14 cellular contexts compared by ENCODE assay signal in the genomic region with DNA sequence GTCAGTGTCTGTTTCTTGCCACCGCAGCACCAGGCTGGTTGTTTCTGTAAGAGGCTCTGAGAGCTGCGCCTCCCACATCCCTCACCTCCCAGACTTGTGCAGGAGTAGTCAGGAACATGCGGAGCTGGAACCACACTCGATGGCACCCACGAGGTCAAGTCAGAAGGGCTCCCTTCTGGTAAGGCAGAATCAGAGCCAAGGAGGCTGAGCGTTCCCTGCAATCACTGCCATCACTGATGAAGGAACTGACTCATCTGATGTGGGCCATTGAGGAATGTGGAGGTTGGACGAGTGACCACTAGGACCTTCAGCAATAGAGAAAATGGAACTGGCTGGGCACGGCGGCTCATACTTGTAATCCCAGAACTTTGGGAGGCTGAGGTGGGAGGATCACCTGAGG. TPM values are rescaled to one million over a fixed set of nuclear protein-coding genes. Genes with fewer than 3 reads are reported as not detected.
DNase-seq lines count a peak whose midpoint lies in the region; ATAC-seq and TF ChIP-seq lines count a peak whose summit lies in the region.
"Had no signal": no experiment of that assay in that cellular context is flagged by ENCODE, and none has a peak within 500 bp of the region (broad histone marks: within the 10 kb centered on the region; RNA-seq: fewer than 3 reads in every experiment).

No MANE protein-coding gene starts in this region.

- H3K4me1 ChIP-seq in RWPE2 (ENCODE audit: insufficient read depth, poor library complexity, severe bottlenecking) = peaks cover 9% of the 10 kb centered on the region

- H3K36me3 ChIP-seq in RWPE2 (ENCODE audit: low read depth) = no peaks in the 10 kb centered on the region
- H3K36me3 ChIP-seq: BLaER1, neutrophil had no signal

- no peaks in the 10 kb centered on the region for H3K9me3 ChIP-seq in RWPE2 (ENCODE audit: severe bottlenecking)
- H3K9me3 ChIP-seq: BLaER1, neutrophil had no signal

- H3K4me3 ChIP-seq in RWPE2 (ENCODE audit: severe bottlenecking) (no peak overlapping the region), epithelial cell of esophagus (ENCODE audit: low read length) (no peak overlapping the region)
- H3K4me3 ChIP-seq: BLaER1 had no signal

- TF ChIP-seq CTCF in RWPE2 (IDR thresholded peaks at IDR 0.05; ENCODE audit: poor library complexity, severe bottlenecking) = no peak
- no peak for TF ChIP-seq CTCF in epithelial cell of esophagus (IDR thresholded peaks at IDR 0.05; ENCODE audit: insufficient read depth, low read depth, low read length, missing control alignments)

- DNase-seq in AG20443 (ENCODE audit: low spot score) (peak; percentile 70), RWPE2 (ENCODE audit: low spot score) (no peak), epithelial cell of esophagus (ENCODE audit: low read depth) (peak; percentile 22), pulmonary artery endothelial cell (ENCODE audit: low read depth, low spot score) (peak; percentile 10)
- DNase-seq in activated CD4-positive, alpha-beta T cell treated with anti-CD3 and anti-CD28 coated beads for 4 hours = no peak
- DNase-seq in stimulated activated CD4-positive, alpha-beta T cell treated with anti-CD3 and anti-CD28 coated beads, Interleukin-12 subunit alpha, Interleukin-12 subunit beta, amount 100 ng/mL, for 4 hours = no peak
- DNase-seq in activated effector memory CD4-positive, alpha-beta T cell treated with Interleukin-2 at 50 U/mL for 16 hours = no peak
- DNase-seq: effector CD8-positive, alpha-beta T cell; immature natural killer cell; NCI-H1694; stimulated activated CD4-positive, alpha-beta T cell treated with anti-CD3 and anti-CD28 coated beads, Interleukin-4, amount 100 ng/mL, for 4 hours had no signal

- no peaks in the 10 kb centered on the region for H3K27me3 ChIP-seq in RWPE2 (ENCODE audit: insufficient read depth, poor library complexity, severe bottlenecking)
- H3K27me3 ChIP-seq: BLaER1, neutrophil had no signal

- H3K27ac ChIP-seq in RWPE2 (ENCODE audit: poor library complexity, severe bottlenecking) = no peak overlapping the region
- H3K27ac ChIP-seq: BLaER1, neutrophil had no signal

- 0 out of 3 replicates have a peak, but pooled peaks have one; percentile 7 for ATAC-seq in RWPE2 (ENCODE audit: low read depth)
- ATAC-seq in GM18907 (IDR thresholded peaks at IDR 0.05; ENCODE audit: unreplicated experiment) = no peak

RNA-seq across cellular contexts. Expression of gene BLM, which starts 35.7 kb away (rescaled TPM):
- total RNA-seq in pulmonary artery endothelial cell = 6.5 and 9.0 TPM in 2 replicates

Comparison
In these comparisons a context has a peak if more than half of its experiments do, and no peak if none do; other contexts are left out.
1. DNase-seq: peak in AG20443 (single experiment), epithelial cell of esophagus (single experiment) and pulmonary artery endothelial cell (single experiment); none in RWPE2 (single experiment), activated CD4-positive, alpha-beta T cell treated with anti-CD3 and anti-CD28 coated beads for 4 hours (0 of 2), stimulated activated CD4-positive, alpha-beta T cell treated with anti-CD3 and anti-CD28 coated beads, Interleukin-12 subunit alpha, Interleukin-12 subunit beta, amount 100 ng/mL, for 4 hours (single experiment) and activated effector memory CD4-positive, alpha-beta T cell treated with Interleukin-2 at 50 U/mL for 16 hours (single experiment).